ENCODE assay signal across 11 cellular contexts in genomic region chr3:176767385-176767784, GRCh38.
DNase-seq lines count a peak whose midpoint lies in the region; ATAC-seq and TF ChIP-seq lines count a peak whose summit lies in the region.
"Had no signal": no experiment of that assay in that cellular context is flagged by ENCODE, and none has a peak within 500 bp of the region (broad histone marks: within the 10 kb centered on the region; RNA-seq: fewer than 3 reads in every experiment).

No MANE protein-coding gene starts in this region.

- H4K20me1 ChIP-seq in OCI-LY7 (ENCODE audit: insufficient read depth, low read length), result no peaks in the 10 kb centered on the region

- H2AFZ ChIP-seq in OCI-LY7 (ENCODE audit: low read length), result no peak overlapping the region

- no peaks in the 10 kb centered on the region for H3K9me3 ChIP-seq in OCI-LY7 (ENCODE audit: low read length)

- no TSS peak for BruUV-seq in OCI-LY7 (replicated peaks; lab: Mats Ljungman, UMichigan)

- H3K4me1 ChIP-seq in OCI-LY7 (ENCODE audit: insufficient read depth, low read length, poor library complexity, severe bottlenecking), result no peaks in the 10 kb centered on the region

- H3K27ac ChIP-seq in OCI-LY7 (ENCODE audit: low read depth, low read length, poor library complexity, severe bottlenecking), result no peak overlapping the region

- no peaks in the 10 kb centered on the region for H3K36me3 ChIP-seq in OCI-LY7 (ENCODE audit: insufficient read depth, low read length)

- H3K9me2 ChIP-seq in OCI-LY7 (ENCODE audit: insufficient read depth, low read length), result no peaks in the 10 kb centered on the region

- H3K4me2 ChIP-seq in OCI-LY7 (ENCODE audit: low read length), result no peak overlapping the region

- DNase-seq in AG04449 (ENCODE audit: low read depth, low spot score) (peak; percentile 65), T1000 (lab: John Stamatoyannopoulos, UW) (peak; percentile 91), glomerular visceral epithelial cell (ENCODE audit: extremely low spot score) (peak; percentile 90), cerebellum (ENCODE audit: low spot score) (no peak), OCI-LY7 (ENCODE audit: low spot score) (no peak)
- DNase-seq: activated effector memory CD4-positive, alpha-beta T cell treated with Interleukin-2 at 50 U/mL for 16 hours; nephron progenitor cell had no signal

- CTCF ChIA-PET in AG04449 (lab: Yijun Ruan, JAX) (interaction anchor here (1.1 to 1.4 kb wide), 2 partner anchors 19 to 171 kb away, joined by 3 read pairs; no protein-coding TSS in a partner anchor), OCI-LY7 (lab: Charles Lee; ENCODE audit: unreplicated experiment) (no interaction called here)

- POLR2A ChIA-PET in AG04449 (lab: Yijun Ruan, JAX) (interaction anchor here (1.3 kb wide), 1 partner anchor 74 kb away, joined by 4 read pairs; no protein-coding TSS in a partner anchor), OCI-LY7 (lab: Charles Lee) (interaction anchor here (0.5 to 0.6 kb wide), 3 partner anchors 192 to 1443 kb away, joined by 3 read pairs; no protein-coding TSS in a partner anchor)

- no peaks in the 10 kb centered on the region for H3K79me2 ChIP-seq in OCI-LY7 (ENCODE audit: insufficient read depth, low read depth, low read length)

- ATAC-seq in HG02588 (IDR thresholded peaks at IDR 0.05; ENCODE audit: unreplicated experiment) (peak; percentile 71), HG03097 (IDR thresholded peaks at IDR 0.05; ENCODE audit: low FRiP score, unreplicated experiment) (no peak), HG03469 (IDR thresholded peaks at IDR 0.05; ENCODE audit: unreplicated experiment) (no peak)
- ATAC-seq: Right ventricle myocardium inferior had no signal

- intact Hi-C loops in OCI-LY7 (cut with micrococcal nuclease; ENCODE audit: unreplicated experiment), result no loop called here

- H3K4me3 ChIP-seq in AG04449 (ENCODE audit: low read depth, low read length), result no peak overlapping the region
- H3K4me3 ChIP-seq in OCI-LY7 (ENCODE audit: low read depth, low read length, poor library complexity, severe bottlenecking), result no peak overlapping the region

- TF ChIP-seq CTCF in AG04449 (IDR thresholded peaks at IDR 0.05; ENCODE audit: insufficient read depth, low read length, missing control alignments) (no peak), OCI-LY7 (conservative IDR thresholded peaks at IDR 0.05; ENCODE audit: low read length) (no peak)

Comparison
In these comparisons a context has a peak if more than half of its experiments do, and no peak if none do; other contexts are left out.
1. DNase-seq: peak in AG04449 (single experiment), T1000 (single experiment) and glomerular visceral epithelial cell (single experiment); none in cerebellum (single experiment) and OCI-LY7 (single experiment).